Comparison of ENCODE assay signal across 8 cellular contexts in the genomic region with DNA sequence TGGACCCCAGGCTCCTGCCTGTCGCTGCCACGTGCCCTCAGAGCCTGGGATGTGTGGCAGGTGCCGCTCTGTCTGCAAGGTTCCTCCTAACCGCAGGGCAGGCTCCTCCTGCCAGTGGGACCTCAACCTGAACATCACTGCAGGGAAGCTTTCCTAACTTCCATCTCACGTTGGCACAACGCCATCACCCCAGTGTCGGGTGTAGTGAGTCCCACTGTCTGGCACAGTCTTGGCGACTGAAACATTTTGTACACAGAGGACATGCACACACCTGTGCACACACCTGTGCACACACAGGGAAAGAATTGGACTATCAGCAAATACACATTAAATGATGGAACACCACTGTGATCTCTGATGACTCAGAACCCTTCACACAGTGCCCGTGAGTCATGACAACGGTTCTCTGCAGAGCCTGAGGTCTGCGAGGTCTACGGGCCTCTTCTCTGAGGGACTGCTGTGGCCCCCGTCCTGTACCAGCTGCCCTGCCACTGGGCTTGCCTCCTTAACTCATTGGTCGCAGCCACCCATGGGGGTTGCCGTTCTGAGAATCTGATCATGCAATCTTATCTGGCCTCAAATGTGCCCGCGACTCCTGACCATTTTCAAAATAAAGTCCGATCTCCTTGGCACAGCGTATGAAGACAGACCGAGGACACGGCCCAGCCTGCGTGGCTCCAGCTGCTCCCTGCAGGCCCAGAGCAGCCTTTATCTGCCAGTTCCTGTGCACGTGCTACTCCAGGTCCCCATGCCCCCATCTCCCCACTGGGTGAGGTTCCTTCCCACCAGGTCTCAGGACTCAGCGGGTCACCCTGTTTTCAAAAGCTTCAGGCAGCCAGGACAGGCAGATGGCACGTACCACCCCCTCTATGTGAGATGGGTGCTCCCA. TPM values are rescaled to one million over a fixed set of nuclear protein-coding genes. Genes with fewer than 3 reads are reported as not detected.
DNase-seq lines count a peak whose midpoint lies in the region; ATAC-seq, FAIRE-seq and TF ChIP-seq lines count a peak whose summit lies in the region.

No MANE protein-coding gene starts in this region.

- peaks cover 15% of the 10 kb centered on the region for H3K4me1 ChIP-seq in left ventricle myocardium inferior

- no peak for TF ChIP-seq CTCF in left ventricle myocardium inferior (IDR thresholded peaks at IDR 0.05; ENCODE audit: borderline replicate concordance)
- TF ChIP-seq CTCF in D721Med (IDR thresholded peaks at IDR 0.05; ENCODE audit: insufficient read depth, missing control alignments): no peak

- no peaks in the 10 kb centered on the region for H3K27me3 ChIP-seq in left ventricle myocardium inferior (ENCODE audit: low read depth)

- intact Hi-C loops in left ventricle myocardium inferior (cut with micrococcal nuclease): no loop called here

- TF ChIP-seq POLR2A in GM12892 (IDR thresholded peaks at IDR 0.05; ENCODE audit: low read depth, low read length): no peak

- H3K27ac ChIP-seq in left ventricle myocardium inferior (replicated peaks): peak overlapping the region; percentile 76

- DNase-seq in DMS53 treated with DMSO at 0.1 percent for 48 hours (lab: John Stamatoyannopoulos, UW; ENCODE audit: unreplicated experiment) (peak; percentile 93), NCI-H1092 treated with DMSO at 0.1 percent for 48 hours (lab: John Stamatoyannopoulos, UW) (peak; percentile 7), left ventricle myocardium inferior (no peak), D721Med (ENCODE audit: insufficient read length, low spot score) (no peak), GM12892 (ENCODE audit: insufficient read length) (no peak), medulla oblongata (ENCODE audit: extremely low spot score) (no peak)
- DNase-seq in activated T-cell treated with anti-CD3 and anti-CD28 coated beads, Interleukin-2, amount 50 U/mL, for 48 hours: peak; percentile 69 to 74

- H3K9me3 ChIP-seq in left ventricle myocardium inferior (replicated peaks): no peaks in the 10 kb centered on the region

- no peaks in the 10 kb centered on the region for H3K36me3 ChIP-seq in left ventricle myocardium inferior

- H3K4me3 ChIP-seq in left ventricle myocardium inferior: peak overlapping the region; percentile 40

- FAIRE-seq in D721Med (lab: Jason Lieb, UNC) (no peak), GM12892 (lab: Jason Lieb, UNC) (no peak)

- no peak for ATAC-seq in HG02610 (IDR thresholded peaks at IDR 0.05; ENCODE audit: unreplicated experiment)

RNA-seq across cellular contexts. Expression of gene CCDC57, which starts 7.6 kb away (rescaled TPM):
- total RNA-seq in left ventricle myocardium inferior: 8.1 TPM
- 47.8 TPM for polyA plus RNA-seq in GM12892 (2012; ENCODE audit: missing spikeins)

RNA-seq across cellular contexts. Expression of gene SLC16A3, which starts 23.8 kb away (rescaled TPM):
- total RNA-seq in left ventricle myocardium inferior: 8.5 TPM
- polyA plus RNA-seq in GM12892 (2012; ENCODE audit: missing spikeins): 56.1 TPM

Comparison
In these comparisons a context has a peak if more than half of its experiments do, and no peak if none do; other contexts are left out.
1. DNase-seq: peak in DMS53 treated with DMSO at 0.1 percent for 48 hours (single experiment), NCI-H1092 treated with DMSO at 0.1 percent for 48 hours (single experiment) and activated T-cell treated with anti-CD3 and anti-CD28 coated beads, Interleukin-2, amount 50 U/mL, for 48 hours (2 of 2); none in left ventricle myocardium inferior (single experiment), D721Med (single experiment), GM12892 (single experiment) and medulla oblongata (single experiment).